Comparison of ENCODE assay signal across 1 cellular context in the genomic region with DNA sequence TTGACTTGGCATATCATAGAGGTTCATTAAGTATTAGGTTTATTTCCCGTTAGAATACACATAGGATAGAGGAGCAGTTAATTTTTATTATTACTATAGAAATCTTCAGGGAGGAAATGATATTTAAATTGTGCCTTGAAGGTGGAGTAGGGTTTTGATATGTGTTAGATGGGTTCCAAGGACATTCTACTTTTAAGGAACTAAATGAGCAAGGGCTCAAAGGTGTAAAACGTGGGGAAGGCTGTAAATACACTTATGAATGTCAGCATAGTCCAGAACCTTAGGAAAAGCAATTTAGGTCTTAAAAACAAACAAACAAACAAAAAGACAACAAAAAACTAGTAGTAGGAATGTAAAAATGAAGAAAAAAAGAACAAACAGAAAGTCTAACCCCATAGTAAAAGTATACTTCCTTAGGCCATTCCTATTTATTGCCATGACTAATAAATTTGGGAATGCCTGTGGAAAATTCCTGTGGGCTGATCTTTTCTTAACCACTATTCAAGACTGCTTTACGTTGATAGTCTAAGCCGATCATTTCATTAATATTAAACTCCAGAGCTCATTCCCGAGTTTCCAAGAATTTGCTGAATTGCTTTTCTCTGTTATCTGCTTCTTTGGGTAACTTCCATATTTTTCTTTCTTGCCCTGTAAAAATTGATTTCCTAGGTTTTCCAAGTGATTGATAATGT.
TF ChIP-seq lines count a peak whose summit lies in the region.

No MANE protein-coding gene starts in this region.

TF ChIP-seq in HCT116, 20 proteins besides CTCF, POLR2A, EP300 and RAD21 (continued from another document):
- TF ChIP-seq SP1 (IDR thresholded peaks at IDR 0.05; ENCODE audit: low read depth) (peak; percentile 53; the same call in 1 of the 2 replicates), JUND (IDR thresholded peaks at IDR 0.05) (peak; percentile 56; the same call in 1 of the 2 replicates), CBX3 (IDR thresholded peaks at IDR 0.05; ENCODE audit: low read depth) (peak; percentile 20; the same call in 1 of the 2 replicates), YY1 (IDR thresholded peaks at IDR 0.05; ENCODE audit: extremely low read depth, insufficient replicate concordance, low read depth, low read length) (no peak), CEBPB (IDR thresholded peaks at IDR 0.05; ENCODE audit: low read depth) (peak; percentile 10; the same call in 1 of the 2 replicates), FOSL1 (IDR thresholded peaks at IDR 0.05; ENCODE audit: low read depth) (peak; percentile 47; the same call in 1 of the 2 replicates)
